11 cellular contexts compared by ENCODE assay signal in genomic region chr17:7475764-7476422, GRCh38. TPM values are rescaled to one million over a fixed set of nuclear protein-coding genes. Genes with fewer than 3 reads are reported as not detected.
DNase-seq lines count a peak whose midpoint lies in the region; ATAC-seq, FAIRE-seq and TF ChIP-seq lines count a peak whose summit lies in the region.
"Had no signal": no experiment of that assay in that cellular context is flagged by ENCODE, and none has a peak within 500 bp of the region (broad histone marks: within the 10 kb centered on the region; RNA-seq: fewer than 3 reads in every experiment).

No MANE protein-coding gene starts in this region.

- peaks cover 16 to 26% of the 10 kb centered on the region in 2 experiments; a peak in 2 of 4 replicates for H3K4me1 ChIP-seq in SK-N-SH (ENCODE audit: control insufficient read depth in 1 of 2, insufficient read depth in 2 of 2, low read depth in 1 of 2, low read length in 1 of 2)
- peaks cover 3 to 22% of the 10 kb centered on the region in 2 donors for H3K4me1 ChIP-seq in breast epithelium
- peaks cover 61% of the 10 kb centered on the region for H3K4me1 ChIP-seq in HepG2 (ENCODE audit: insufficient read depth, low read length)
- H3K4me1 ChIP-seq in thyroid gland, result peaks cover 48 to 64% of the 10 kb centered on the region in 2 donors

- 97% methylated on average over 15 of the region's 15 CpGs for WGBS in SK-N-SH (ENCODE audit: low lambda C conversion rate)
- 41% methylated on average over 11 of the region's 15 CpGs for WGBS in HepG2 (ENCODE audit: low lambda C conversion rate)
- WGBS in thyroid gland, 2 donors, result 67 to 71% methylated on average over 15 of the region's 15 CpGs

- in situ Hi-C loops in HepG2 (cut with HindIII; ENCODE audit: extremely low pct_ligation_motif_present, low pct_unique_long_range_greater_than_20kb), result loop anchor here (5.0 kb wide), 1 partner anchor 39 kb away; the partner anchor contains the start of genes FGF11 and TMEM102

- TF ChIP-seq EP300 in SK-N-SH (IDR thresholded peaks at IDR 0.05; ENCODE audit: borderline replicate concordance in 1 of 2, low read depth in 1 of 2, low read length in 1 of 2), result no peak
- no peak for TF ChIP-seq EP300 in HepG2 (IDR thresholded peaks at IDR 0.05; ENCODE audit: low read depth in 2 of 2, low read length in 2 of 2)
- no peak for TF ChIP-seq EP300 in HepG2 (CRISPR knock-in tag; IDR thresholded peaks at IDR 0.05; ENCODE audit: borderline replicate concordance)

- no peak for DNase-seq in SK-N-SH
- no peak for DNase-seq in breast epithelium (ENCODE audit: low spot score in 2 of 2)
- DNase-seq in HepG2 (ENCODE audit: low spot score), result no peak
- peak; percentile 25 to 32 for DNase-seq in thyroid gland
- DNase-seq in NCI-H2227 treated with DMSO at 0.1 percent for 48 hours (lab: John Stamatoyannopoulos, UW), result no peak

- peaks cover 98% of the 10 kb centered on the region for H3K79me2 ChIP-seq in SK-N-SH (ENCODE audit: insufficient read depth)
- peaks cover 58% of the 10 kb centered on the region for H3K79me2 ChIP-seq in HepG2 (ENCODE audit: insufficient read depth, low read length)

- H3K4me2 ChIP-seq in SK-N-SH (peak overlapping the region; percentile 95; the same call in 1 of the 2 replicates), HepG2 (ENCODE audit: low read depth, low read length) (peak overlapping the region; percentile 48)

- peak; percentile 73 for FAIRE-seq in HepG2 (lab: Jason Lieb, UNC)

- H3K27ac ChIP-seq in SK-N-SH (ENCODE audit: low read depth in 2 of 2, low read length in 1 of 2) (peak overlapping the region in 1 of 2 experiments; percentile 44; a peak in 2 of 4 replicates), breast epithelium (peak overlapping the region; percentile 100), HepG2 (ENCODE audit: extremely low read length, insufficient read depth, low read length) (peak overlapping the region; percentile 75), thyroid gland (peak overlapping the region; percentile 100)

- no peak for TF ChIP-seq RAD21 in SK-N-SH (IDR thresholded peaks at IDR 0.05; ENCODE audit: low read length)
- no peak for TF ChIP-seq RAD21 in HepG2 (CRISPR knock-in tag; IDR thresholded peaks at IDR 0.05)

- H3K27me3 ChIP-seq in SK-N-SH (ENCODE audit: insufficient read depth) (no peaks in the 10 kb centered on the region), breast epithelium (no peaks in the 10 kb centered on the region), HepG2 (ENCODE audit: control insufficient read depth in 1 of 2, insufficient read depth in 2 of 2, low read length in 2 of 2) (no peaks in the 10 kb centered on the region; a peak in 1 of 5 replicates), thyroid gland (no peaks in the 10 kb centered on the region)

- H4K20me1 ChIP-seq in SK-N-SH (ENCODE audit: insufficient read depth) (peaks cover 65% of the 10 kb centered on the region), HepG2 (ENCODE audit: insufficient read depth, low read length) (peaks cover 30% of the 10 kb centered on the region)

- POLR2A ChIA-PET in SK-N-SH (lab: Yijun Ruan, JAX) (interaction anchor here (0.6 to 1.1 kb wide), 3 partner anchors 8 to 96 kb away, joined by 3 read pairs; partner anchors contain the start of gene TMEM256), HepG2 (lab: Yijun Ruan, JAX) (interaction anchor here (1.0 to 5.3 kb wide), 5 partner anchors 10 to 440 kb away, joined by 3 to 30 read pairs (median 15); partner anchors contain the start of genes CHRNB1, POLR2A, SLC16A13 and TMEM256)

- ATAC-seq in SK-N-SH treated with all-trans-retinoic acid at 6 μM for 48 hours, result no peak
- ATAC-seq in HepG2, result peak; percentile 9; the same call in 2 of the 3 replicates
- ATAC-seq in HG02759 (IDR thresholded peaks at IDR 0.05; ENCODE audit: unreplicated experiment), result no peak
- no peak for ATAC-seq in GM18867 (IDR thresholded peaks at IDR 0.05; ENCODE audit: unreplicated experiment)

- no peaks in the 10 kb centered on the region for H3K9me2 ChIP-seq in SK-N-SH

- TF ChIP-seq POLR2A in breast epithelium (IDR thresholded peaks at IDR 0.05), result no peak
- no peak for TF ChIP-seq POLR2A in HepG2 (IDR thresholded peaks at IDR 0.05; ENCODE audit: insufficient read depth in 1 of 2, low read depth in 2 of 2, low read length in 2 of 2)
- no peak for TF ChIP-seq POLR2A in thyroid gland (IDR thresholded peaks at IDR 0.05)

- peaks cover 15% of the 10 kb centered on the region for H3F3A ChIP-seq in SK-N-SH (replicated peaks; ENCODE audit: insufficient read depth)

- no peak overlapping the region for H3K9ac ChIP-seq in SK-N-SH
- H3K9ac ChIP-seq in HepG2 (ENCODE audit: insufficient read depth, low read depth, low read length), result 0 out of 2 replicates have a peak overlapping the region, but pooled peaks have one; percentile 10

- no peaks in the 10 kb centered on the region for H3K9me3 ChIP-seq in SK-N-SH
- no peaks in the 10 kb centered on the region for H3K9me3 ChIP-seq in breast epithelium
- H3K9me3 ChIP-seq in HepG2 (ENCODE audit: low read length), result no peaks in the 10 kb centered on the region
- H3K9me3 ChIP-seq in thyroid gland, result no peaks in the 10 kb centered on the region

- no peak overlapping the region for H3K4me3 ChIP-seq in SK-N-SH (ENCODE audit: low read depth in 2 of 2, low read length in 1 of 2)
- peak overlapping the region in 1 of 3 donors; percentile 100 for H3K4me3 ChIP-seq in breast epithelium
- no peak overlapping the region for H3K4me3 ChIP-seq in HepG2 (replicated peaks in 1 of 3; ENCODE audit: insufficient read depth in 1 of 3, low read depth in 2 of 3, low read length in 3 of 3)
- no peak overlapping the region for H3K4me3 ChIP-seq in thyroid gland (replicated peaks in 1 of 3)

- H3K36me3 ChIP-seq in SK-N-SH (replicated peaks in 1 of 2; ENCODE audit: control insufficient read depth in 1 of 2, insufficient read depth in 2 of 2, low read length in 1 of 2) (no peaks in the 10 kb centered on the region), breast epithelium (no peaks in the 10 kb centered on the region), HepG2 (replicated peaks in 1 of 2; ENCODE audit: control insufficient read depth in 1 of 2, insufficient read depth in 2 of 2, low read length in 2 of 2) (no peaks in the 10 kb centered on the region), thyroid gland (no peaks in the 10 kb centered on the region)

- CTCF ChIA-PET in SK-N-SH (lab: Yijun Ruan, JAX) (interaction anchor here (0.9 to 2.3 kb wide), 7 partner anchors 18 to 130 kb away, joined by 3 to 11 read pairs (median 3); partner anchors contain the start of gene SENP3), HepG2 (lab: Yijun Ruan, JAX; ENCODE audit: low intra/inter-chr PET ratio, low total read pairs) (no interaction called here)

- intact Hi-C loops in breast epithelium (cut with DNase I; ENCODE audit: low total_unique reads) (no loop called here), HepG2 (cut with micrococcal nuclease; ENCODE audit: unreplicated experiment) (no loop called here), thyroid gland (cut with DNase I) (loop anchor here (5.0 kb wide), 1 partner anchor 34 kb away; no protein-coding TSS in a partner anchor)

- H2AFZ ChIP-seq in SK-N-SH (ENCODE audit: low read depth) (no peak overlapping the region), HepG2 (ENCODE audit: low read length) (no peak overlapping the region)

- BruUV-seq in HepG2 (replicated peaks; lab: Mats Ljungman, UMichigan), result no TSS peak

- TF ChIP-seq CTCF in SK-N-SH (IDR thresholded peaks at IDR 0.05) (no peak), breast epithelium (IDR thresholded peaks at IDR 0.05) (no peak), HepG2 (CRISPR knock-in tag; IDR thresholded peaks at IDR 0.05) (no peak), thyroid gland (IDR thresholded peaks at IDR 0.05) (no peak)

RNA-seq across cellular contexts. Expression of gene ZBTB4, which starts 3.5 kb away (rescaled TPM):
- polyA plus RNA-seq in SK-N-SH (2012; rRNA removed) (11.4 and 12.8 TPM in 2 replicates), HepG2 (2011; rRNA removed) (7.4 and 7.9 TPM in 2 replicates)
- 9.2 and 12.2 TPM in 2 replicates for polyA plus RNA-seq in SK-N-SH (2012; cell fraction: cytosol; rRNA removed)
- polyA plus RNA-seq in SK-N-SH (2012; cell fraction: nucleus; rRNA removed), result 22.1 and 27.1 TPM in 2 replicates
- total RNA-seq in breast epithelium (10 to 100 TPM; 34.4 to 46.9 (median 45.7) TPM), HepG2 (2016; rRNA removed; fragmentation: Illumina TruSeq; extraction: Trizol) (3.3 and 4.3 TPM in 2 replicates), thyroid gland (10 to 100 TPM; 58.5 to 85.2 (median 79.9) TPM)
- 0.40 and 0.53 TPM in 2 replicates for total RNA-seq in HepG2 (2016; cell fraction: cytosol; rRNA removed; fragmentation: Illumina TruSeq; extraction: Trizol; ENCODE audit: low read depth)
- 3.5 and 4.2 TPM in 2 replicates for total RNA-seq in HepG2 (2016; cell fraction: insoluble cytoplasmic fraction; rRNA removed; fragmentation: Illumina TruSeq; extraction: Trizol)
- total RNA-seq in HepG2 (2016; cell fraction: membrane; rRNA removed; fragmentation: Illumina TruSeq; extraction: Trizol), result 2.0 and 2.1 TPM in 2 replicates
- total RNA-seq in HepG2 (2016; cell fraction: nucleus; rRNA removed; fragmentation: Illumina TruSeq; extraction: Trizol), result 4.9 and 5.7 TPM in 2 replicates
- 5.5 and 5.7 TPM in 2 replicates for polyA plus RNA-seq in HepG2 (2011; cell fraction: cytosol; rRNA removed)
- 16.5 and 17.2 TPM in 2 replicates for polyA plus RNA-seq in HepG2 (2011; cell fraction: nucleus; rRNA removed)
- 7.9 and 9.5 TPM in 2 replicates for polyA plus RNA-seq in HepG2 (2012)
- 0.25 and 0.36 TPM in 2 replicates for polyA plus RNA-seq in HepG2 (2016; cell fraction: cytosol; fragmentation: Illumina TruSeq; extraction: Trizol; ENCODE audit: low read depth)
- 4.0 and 4.5 TPM in 2 replicates for polyA plus RNA-seq in HepG2 (2016; cell fraction: insoluble cytoplasmic fraction; fragmentation: Illumina TruSeq; extraction: Trizol; ENCODE audit: low read depth)
- 1.1 and 1.4 TPM in 2 replicates for polyA plus RNA-seq in HepG2 (2016; cell fraction: membrane; fragmentation: Illumina TruSeq; extraction: Trizol; ENCODE audit: low read depth)
- 10.4 and 11.2 TPM in 2 replicates for polyA plus RNA-seq in HepG2 (2016; cell fraction: nucleus; fragmentation: Illumina TruSeq; extraction: Trizol; ENCODE audit: insufficient read depth, low read depth)
- polyA minus RNA-seq in HepG2 (2011; rRNA and poly(A)+ RNA removed; ENCODE audit: low replicate concordance), result 19.5 and 24.6 TPM in 2 replicates
- 6.2 and 7.2 TPM in 2 replicates for polyA minus RNA-seq in HepG2 (2011; cell fraction: cytosol; rRNA and poly(A)+ RNA removed)
- polyA minus RNA-seq in HepG2 (2011; cell fraction: nucleus; rRNA and poly(A)+ RNA removed), result 12.5 and 14.9 TPM in 2 replicates

RNA-seq across cellular contexts. Expression of gene SLC35G6, which starts 5.4 kb away (rescaled TPM):
- polyA plus RNA-seq in SK-N-SH (2012; rRNA removed) (not detected in 2 replicates), HepG2 (2011; rRNA removed) (0.04 TPM in 1 of 2 replicates, not detected in the other)
- 0.03 TPM in 1 of 2 replicates, not detected in the other for polyA plus RNA-seq in SK-N-SH (2012; cell fraction: cytosol; rRNA removed)
- polyA plus RNA-seq in SK-N-SH (2012; cell fraction: nucleus; rRNA removed), result not detected in 2 replicates
- total RNA-seq in breast epithelium (not detected), HepG2 (2016; rRNA removed; fragmentation: Illumina TruSeq; extraction: Trizol) (0.07 TPM in 1 of 2 replicates, not detected in the other), thyroid gland (not detected)
- total RNA-seq in HepG2 (2016; cell fraction: cytosol; rRNA removed; fragmentation: Illumina TruSeq; extraction: Trizol; ENCODE audit: low read depth), result not detected in 2 replicates
- total RNA-seq in HepG2 (2016; cell fraction: insoluble cytoplasmic fraction; rRNA removed; fragmentation: Illumina TruSeq; extraction: Trizol), result not detected in 2 replicates
- not detected in 2 replicates for total RNA-seq in HepG2 (2016; cell fraction: membrane; rRNA removed; fragmentation: Illumina TruSeq; extraction: Trizol)
- total RNA-seq in HepG2 (2016; cell fraction: nucleus; rRNA removed; fragmentation: Illumina TruSeq; extraction: Trizol), result not detected in 2 replicates
- not detected in 2 replicates for polyA plus RNA-seq in HepG2 (2011; cell fraction: cytosol; rRNA removed)
- not detected in 2 replicates for polyA plus RNA-seq in HepG2 (2011; cell fraction: nucleus; rRNA removed)
- 0.09 and 0.16 TPM in 2 replicates for polyA plus RNA-seq in HepG2 (2012)
- polyA plus RNA-seq in HepG2 (2016; cell fraction: cytosol; fragmentation: Illumina TruSeq; extraction: Trizol; ENCODE audit: low read depth), result not detected in 2 replicates
- not detected in 2 replicates for polyA plus RNA-seq in HepG2 (2016; cell fraction: insoluble cytoplasmic fraction; fragmentation: Illumina TruSeq; extraction: Trizol; ENCODE audit: low read depth)
- not detected in 2 replicates for polyA plus RNA-seq in HepG2 (2016; cell fraction: membrane; fragmentation: Illumina TruSeq; extraction: Trizol; ENCODE audit: low read depth)
- not detected in 2 replicates for polyA plus RNA-seq in HepG2 (2016; cell fraction: nucleus; fragmentation: Illumina TruSeq; extraction: Trizol; ENCODE audit: insufficient read depth, low read depth)
- polyA minus RNA-seq in HepG2 (2011; rRNA and poly(A)+ RNA removed; ENCODE audit: low replicate concordance), result not detected in 2 replicates
- not detected in 2 replicates for polyA minus RNA-seq in HepG2 (2011; cell fraction: cytosol; rRNA and poly(A)+ RNA removed)
- polyA minus RNA-seq in HepG2 (2011; cell fraction: nucleus; rRNA and poly(A)+ RNA removed), result not detected in 2 replicates
- total RNA-seq: dermis microvascular lymphatic vessel endothelial cell; renal cortical epithelial cell; T-helper 2 cell treated with Interferon-gamma antibody and Interleukin-4, amounts not matched to agents 100 ng/mL and 5 ng/mL, for 36 hours had no signal

RNA-seq across cellular contexts. Expression of gene POLR2A, which starts 8.3 kb away (rescaled TPM):
- polyA plus RNA-seq in SK-N-SH (2012; rRNA removed) (19.0 and 37.3 TPM in 2 replicates), HepG2 (2011; rRNA removed) (17.2 and 18.3 TPM in 2 replicates)
- 16.7 and 21.1 TPM in 2 replicates for polyA plus RNA-seq in SK-N-SH (2012; cell fraction: cytosol; rRNA removed)
- 90.5 and 92.5 TPM in 2 replicates for polyA plus RNA-seq in SK-N-SH (2012; cell fraction: nucleus; rRNA removed)
- total RNA-seq in breast epithelium (100 to 1,000 TPM in 1 of 3 donors, 10 to 100 TPM in 2; 64.2 to 174 (median 88.7) TPM), HepG2 (2016; rRNA removed; fragmentation: Illumina TruSeq; extraction: Trizol) (17.8 and 63.2 TPM in 2 replicates), thyroid gland (100 to 1,000 TPM in 2 of 4 donors, 10 to 100 TPM in 2; 47.6 to 125 (median 82.2) TPM)
- total RNA-seq in HepG2 (2016; cell fraction: cytosol; rRNA removed; fragmentation: Illumina TruSeq; extraction: Trizol; ENCODE audit: low read depth), result 31.8 and 37.1 TPM in 2 replicates
- 16.0 and 50.4 TPM in 2 replicates for total RNA-seq in HepG2 (2016; cell fraction: insoluble cytoplasmic fraction; rRNA removed; fragmentation: Illumina TruSeq; extraction: Trizol)
- total RNA-seq in HepG2 (2016; cell fraction: membrane; rRNA removed; fragmentation: Illumina TruSeq; extraction: Trizol), result 16.5 and 17.5 TPM in 2 replicates
- 46.2 and 49.6 TPM in 2 replicates for total RNA-seq in HepG2 (2016; cell fraction: nucleus; rRNA removed; fragmentation: Illumina TruSeq; extraction: Trizol)
- 4.8 and 6.3 TPM in 2 replicates for polyA plus RNA-seq in HepG2 (2011; cell fraction: cytosol; rRNA removed)
- 85.5 and 109 TPM in 2 replicates for polyA plus RNA-seq in HepG2 (2011; cell fraction: nucleus; rRNA removed)
- 43.9 and 44.8 TPM in 2 replicates for polyA plus RNA-seq in HepG2 (2012)
- polyA plus RNA-seq in HepG2 (2016; cell fraction: cytosol; fragmentation: Illumina TruSeq; extraction: Trizol; ENCODE audit: low read depth), result 1.2 and 1.6 TPM in 2 replicates
- polyA plus RNA-seq in HepG2 (2016; cell fraction: insoluble cytoplasmic fraction; fragmentation: Illumina TruSeq; extraction: Trizol; ENCODE audit: low read depth), result 25.1 and 41.6 TPM in 2 replicates
- polyA plus RNA-seq in HepG2 (2016; cell fraction: membrane; fragmentation: Illumina TruSeq; extraction: Trizol; ENCODE audit: low read depth), result 2.8 and 4.1 TPM in 2 replicates
- polyA plus RNA-seq in HepG2 (2016; cell fraction: nucleus; fragmentation: Illumina TruSeq; extraction: Trizol; ENCODE audit: insufficient read depth, low read depth), result 62.8 and 68.8 TPM in 2 replicates
- polyA minus RNA-seq in HepG2 (2011; rRNA and poly(A)+ RNA removed; ENCODE audit: low replicate concordance), result 200 and 209 TPM in 2 replicates
- 71.5 and 80.7 TPM in 2 replicates for polyA minus RNA-seq in HepG2 (2011; cell fraction: cytosol; rRNA and poly(A)+ RNA removed)
- polyA minus RNA-seq in HepG2 (2011; cell fraction: nucleus; rRNA and poly(A)+ RNA removed), result 159 and 190 TPM in 2 replicates

RNA-seq across cellular contexts. Expression of gene CHRNB1, which starts 31.0 kb away (rescaled TPM):
- polyA plus RNA-seq in SK-N-SH (2012; rRNA removed), result 26.8 and 29.7 TPM in 2 replicates
- 26.0 and 28.7 TPM in 2 replicates for polyA plus RNA-seq in SK-N-SH (2012; cell fraction: cytosol; rRNA removed)
- 5.3 and 6.9 TPM in 2 replicates for polyA plus RNA-seq in SK-N-SH (2012; cell fraction: nucleus; rRNA removed)
- 10 to 100 TPM in 2 of 3 donors, 1 to 10 TPM in 1; 8.5 to 11.8 (median 11.7) TPM for total RNA-seq in breast epithelium
- 3.6 and 5.4 TPM in 2 replicates for total RNA-seq in HepG2 (2016; rRNA removed; fragmentation: Illumina TruSeq; extraction: Trizol)
- 2.0 and 3.3 TPM in 2 replicates for total RNA-seq in HepG2 (2016; cell fraction: cytosol; rRNA removed; fragmentation: Illumina TruSeq; extraction: Trizol; ENCODE audit: low read depth)
- 3.8 and 6.3 TPM in 2 replicates for total RNA-seq in HepG2 (2016; cell fraction: insoluble cytoplasmic fraction; rRNA removed; fragmentation: Illumina TruSeq; extraction: Trizol)
- total RNA-seq in HepG2 (2016; cell fraction: membrane; rRNA removed; fragmentation: Illumina TruSeq; extraction: Trizol), result 5.4 and 5.7 TPM in 2 replicates
- total RNA-seq in HepG2 (2016; cell fraction: nucleus; rRNA removed; fragmentation: Illumina TruSeq; extraction: Trizol), result 4.3 and 6.2 TPM in 2 replicates
- 33.7 and 39.6 TPM in 2 replicates for polyA plus RNA-seq in HepG2 (2011; rRNA removed)
- polyA plus RNA-seq in HepG2 (2011; cell fraction: cytosol; rRNA removed), result 31.4 and 33.2 TPM in 2 replicates
- polyA plus RNA-seq in HepG2 (2011; cell fraction: nucleus; rRNA removed), result 39.4 and 43.0 TPM in 2 replicates
- 19.3 and 22.8 TPM in 2 replicates for polyA plus RNA-seq in HepG2 (2012)
- 4.4 and 6.0 TPM in 2 replicates for polyA plus RNA-seq in HepG2 (2016; cell fraction: cytosol; fragmentation: Illumina TruSeq; extraction: Trizol; ENCODE audit: low read depth)
- 10.0 and 13.6 TPM in 2 replicates for polyA plus RNA-seq in HepG2 (2016; cell fraction: insoluble cytoplasmic fraction; fragmentation: Illumina TruSeq; extraction: Trizol; ENCODE audit: low read depth)
- polyA plus RNA-seq in HepG2 (2016; cell fraction: membrane; fragmentation: Illumina TruSeq; extraction: Trizol; ENCODE audit: low read depth), result 9.9 and 11.0 TPM in 2 replicates
- 23.1 and 25.7 TPM in 2 replicates for polyA plus RNA-seq in HepG2 (2016; cell fraction: nucleus; fragmentation: Illumina TruSeq; extraction: Trizol; ENCODE audit: insufficient read depth, low read depth)
- 2.6 and 35.4 TPM in 2 replicates for polyA minus RNA-seq in HepG2 (2011; rRNA and poly(A)+ RNA removed; ENCODE audit: low replicate concordance)
- 6.4 and 7.2 TPM in 2 replicates for polyA minus RNA-seq in HepG2 (2011; cell fraction: cytosol; rRNA and poly(A)+ RNA removed)
- 9.0 and 9.9 TPM in 2 replicates for polyA minus RNA-seq in HepG2 (2011; cell fraction: nucleus; rRNA and poly(A)+ RNA removed)
- total RNA-seq in thyroid gland, result 10 to 100 TPM; 13.4 to 29.2 (median 19.8) TPM

RNA-seq across cellular contexts. Expression of gene FGF11, which starts 36.6 kb away (rescaled TPM):
- polyA plus RNA-seq in SK-N-SH (2012; rRNA removed) (1.9 and 2.5 TPM in 2 replicates), HepG2 (2011; rRNA removed) (7.0 and 7.6 TPM in 2 replicates)
- polyA plus RNA-seq in SK-N-SH (2012; cell fraction: cytosol; rRNA removed), result 1.5 and 1.8 TPM in 2 replicates
- 7.9 and 11.0 TPM in 2 replicates for polyA plus RNA-seq in SK-N-SH (2012; cell fraction: nucleus; rRNA removed)
- total RNA-seq in breast epithelium (1 to 10 TPM; 2.1 to 2.9 (median 2.9) TPM), HepG2 (2016; rRNA removed; fragmentation: Illumina TruSeq; extraction: Trizol) (0.20 and 0.55 TPM in 2 replicates), thyroid gland (10 to 100 TPM in 3 of 4 donors, 1 to 10 TPM in 1; 4.3 to 12.1 (median 10.5) TPM)
- 0.35 and 0.40 TPM in 2 replicates for total RNA-seq in HepG2 (2016; cell fraction: cytosol; rRNA removed; fragmentation: Illumina TruSeq; extraction: Trizol; ENCODE audit: low read depth)
- total RNA-seq in HepG2 (2016; cell fraction: insoluble cytoplasmic fraction; rRNA removed; fragmentation: Illumina TruSeq; extraction: Trizol), result 0.22 and 0.37 TPM in 2 replicates
- 0.52 and 0.77 TPM in 2 replicates for total RNA-seq in HepG2 (2016; cell fraction: membrane; rRNA removed; fragmentation: Illumina TruSeq; extraction: Trizol)
- total RNA-seq in HepG2 (2016; cell fraction: nucleus; rRNA removed; fragmentation: Illumina TruSeq; extraction: Trizol), result 0.13 and 0.53 TPM in 2 replicates
- 4.4 and 5.5 TPM in 2 replicates for polyA plus RNA-seq in HepG2 (2011; cell fraction: cytosol; rRNA removed)
- polyA plus RNA-seq in HepG2 (2011; cell fraction: nucleus; rRNA removed), result 11.9 and 12.6 TPM in 2 replicates
- polyA plus RNA-seq in HepG2 (2012), result 4.0 and 6.3 TPM in 2 replicates
- polyA plus RNA-seq in HepG2 (2016; cell fraction: cytosol; fragmentation: Illumina TruSeq; extraction: Trizol; ENCODE audit: low read depth), result 0.61 and 0.87 TPM in 2 replicates
- 0.62 and 1.0 TPM in 2 replicates for polyA plus RNA-seq in HepG2 (2016; cell fraction: insoluble cytoplasmic fraction; fragmentation: Illumina TruSeq; extraction: Trizol; ENCODE audit: low read depth)
- 1.2 TPM in 2 replicates for polyA plus RNA-seq in HepG2 (2016; cell fraction: membrane; fragmentation: Illumina TruSeq; extraction: Trizol; ENCODE audit: low read depth)
- polyA plus RNA-seq in HepG2 (2016; cell fraction: nucleus; fragmentation: Illumina TruSeq; extraction: Trizol; ENCODE audit: insufficient read depth, low read depth), result 1.1 and 1.6 TPM in 2 replicates
- 3.3 and 7.7 TPM in 2 replicates for polyA minus RNA-seq in HepG2 (2011; rRNA and poly(A)+ RNA removed; ENCODE audit: low replicate concordance)
- 2.0 and 2.3 TPM in 2 replicates for polyA minus RNA-seq in HepG2 (2011; cell fraction: cytosol; rRNA and poly(A)+ RNA removed)
- polyA minus RNA-seq in HepG2 (2011; cell fraction: nucleus; rRNA and poly(A)+ RNA removed), result 1.1 and 1.2 TPM in 2 replicates

Comparison
In these comparisons a context has a peak if more than half of its experiments do, and no peak if none do; other contexts are left out.
1. DNase-seq: peak in thyroid gland (2 of 2); none in SK-N-SH (single experiment), breast epithelium (0 of 2), HepG2 (single experiment) and NCI-H2227 treated with DMSO at 0.1 percent for 48 hours (single experiment).
2. Of the 25 proteins assayed by ChIP-seq in both HepG2 and SK-N-SH: peak only in HepG2: MAX and ZBTB33; only in SK-N-SH: none; in both: none; in neither: 22; mixed calls (peak in some experiments, not most) for 1.